ENCODE assay signal across 1 cellular context in genomic region chr9:35000535-35001284, GRCh38.
TF ChIP-seq lines count a peak whose summit lies in the region.

No MANE protein-coding gene starts in this region.

TF ChIP-seq in A549, 52 proteins besides CTCF, POLR2A, EP300 and RAD21 (continued from another document):
- TF ChIP-seq REST (IDR thresholded peaks at IDR 0.05) (no peak), MAX (IDR thresholded peaks at IDR 0.05) (no peak), RFX5 (IDR thresholded peaks at IDR 0.05) (no peak), GATA3 (IDR thresholded peaks at IDR 0.05; ENCODE audit: borderline replicate concordance) (no peak), MYC (IDR thresholded peaks at IDR 0.05; ENCODE audit: borderline replicate concordance, low read length) (no peak), ELK1 (IDR thresholded peaks at IDR 0.05; ENCODE audit: low read depth, low read length) (no peak), JUN (IDR thresholded peaks at IDR 0.05) (no peak), HDAC2 (IDR thresholded peaks at IDR 0.05) (no peak), MAZ (IDR thresholded peaks at IDR 0.05; ENCODE audit: borderline replicate concordance, low read depth, low read length) (no peak), BHLHE40 (IDR thresholded peaks at IDR 0.05; ENCODE audit: low read depth, low read length) (no peak), ZSCAN20 (CRISPR knock-in tag; IDR thresholded peaks at IDR 0.05) (no peak), SREBF2 (IDR thresholded peaks at IDR 0.05) (no peak), MAFK (IDR thresholded peaks at IDR 0.05; ENCODE audit: partially characterized antibody) (no peak)
